In genomic region chr15:24684313-24684712, GRCh38 we compare ENCODE assay signal across 10 cellular contexts. TPM values are rescaled to one million over a fixed set of nuclear protein-coding genes. Genes with fewer than 3 reads are reported as not detected.
"Had no signal": no experiment of that assay in that cellular context is flagged by ENCODE, and none has a peak within 500 bp of the region (broad histone marks: within the 10 kb centered on the region; RNA-seq: fewer than 3 reads in every experiment).

No MANE protein-coding gene starts in this region.

- H3K27me3 Mint-ChIP-seq: IgD-negative memory B cell had no signal

- H3K4me1 Mint-ChIP-seq: IgD-negative memory B cell had no signal

- DNase-seq: IMR-90, KBM-7, KG1 had no signal

- H3K4me3 ChIP-seq: K562 had no signal

- H3K27ac ChIP-seq: HL-60, KMS-11 had no signal

- H3K4me3 Mint-ChIP-seq: IgD-negative memory B cell had no signal

- H3K36me3 Mint-ChIP-seq: IgD-negative memory B cell had no signal

- H3K27ac Mint-ChIP-seq: IgD-negative memory B cell had no signal

- H3K4me2 ChIP-seq: KMS-11 had no signal

- H3K9ac ChIP-seq: KMS-11 had no signal

RNA-seq across cellular contexts. Expression of gene NPAP1, which starts 8.7 kb away (rescaled TPM):
- total RNA-seq: HepG2, HT-29, HT1080, IMR-90, K562 had no signal
- polyA plus RNA-seq: HepG2, IgD-negative memory B cell, IMR-90 had no signal
